In the genomic region with DNA sequence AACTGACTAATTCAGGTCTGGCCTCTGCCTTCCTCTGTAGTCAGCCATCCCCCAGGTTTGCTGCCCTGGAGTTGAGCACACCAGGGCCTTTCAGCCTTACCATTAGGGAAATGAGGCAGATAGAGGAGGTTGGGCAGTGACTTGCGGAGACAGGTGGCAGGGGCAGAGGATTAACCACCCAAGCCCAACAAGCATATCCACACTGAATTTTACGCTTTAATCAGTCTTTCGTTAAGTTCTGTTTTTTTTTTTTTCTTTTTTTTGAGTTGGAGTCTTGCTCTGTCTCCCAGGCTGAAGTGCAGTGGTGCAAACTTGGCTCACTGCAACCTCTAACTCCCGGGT, we compare ENCODE assay signal across 9 cellular contexts.
DNase-seq lines count a peak whose midpoint lies in the region; ATAC-seq and TF ChIP-seq lines count a peak whose summit lies in the region.
"Had no signal": no experiment of that assay in that cellular context is flagged by ENCODE, and none has a peak within 500 bp of the region (broad histone marks: within the 10 kb centered on the region; RNA-seq: fewer than 3 reads in every experiment).

No MANE protein-coding gene starts in this region.

- H3K9me3 ChIP-seq in Loucy (ENCODE audit: insufficient read depth, low read depth, low read length) (no peaks in the 10 kb centered on the region), mammary epithelial cell (replicated peaks; ENCODE audit: insufficient read depth, low read length) (no peaks in the 10 kb centered on the region)

- DNase-seq in mammary epithelial cell = no peak
- no peak for DNase-seq in SHP77 (lab: John Stamatoyannopoulos, UW)
- DNase-seq in DMS 273 (lab: John Stamatoyannopoulos, UW; ENCODE audit: unreplicated experiment) = no peak
- DNase-seq in SW 1271 (lab: John Stamatoyannopoulos, UW) = no peak
- DNase-seq in NCI-H510A treated with DMSO at 0.1 percent for 48 hours (lab: John Stamatoyannopoulos, UW) = no peak

- in situ Hi-C loops in mammary epithelial cell (cut with MboI; ENCODE audit: low sequenced_read_pairs in 2 of 2) = no loop called here

- H3K4me3 ChIP-seq in Loucy (ENCODE audit: low read length, poor library complexity, severe bottlenecking) (no peak overlapping the region), mammary epithelial cell (replicated peaks in 1 of 3; ENCODE audit: insufficient read depth in 1 of 3, low read depth in 2 of 3, low read length in 3 of 3) (no peak overlapping the region)

- dilution Hi-C loops in mammary epithelial cell (cut with HindIII; ENCODE audit: low sequenced_read_pairs) = no loop called here

- H3F3A ChIP-seq in Loucy (ENCODE audit: low read depth) = no peaks in the 10 kb centered on the region

- no TSS peak for BruUV-seq in mammary epithelial cell (replicated peaks; lab: Mats Ljungman, UMichigan)

- H3K27me3 ChIP-seq in Loucy (ENCODE audit: insufficient read depth, low read length, poor library complexity, severe bottlenecking) (no peaks in the 10 kb centered on the region), mammary epithelial cell (ENCODE audit: insufficient read depth, low read length) (no peaks in the 10 kb centered on the region)

- H3K9ac ChIP-seq in Loucy (ENCODE audit: low read depth, low read length, poor library complexity, severe bottlenecking) (peak overlapping the region; percentile 97), mammary epithelial cell (ENCODE audit: insufficient read depth, low read length) (no peak overlapping the region)
- H3K9ac ChIP-seq: parathyroid adenoma had no signal

- intact Hi-C loops in mammary epithelial cell (cut with micrococcal nuclease) = no loop called here

- peaks cover 78% of the 10 kb centered on the region for H3K4me1 ChIP-seq in Loucy (ENCODE audit: insufficient read depth, low read length, poor library complexity, severe bottlenecking)
- H3K4me1 ChIP-seq in mammary epithelial cell (ENCODE audit: insufficient read depth, low read length) = peaks cover 47% of the 10 kb centered on the region
- H3K4me1 ChIP-seq: parathyroid adenoma had no signal

- no peaks in the 10 kb centered on the region for H4K20me1 ChIP-seq in Loucy (ENCODE audit: insufficient read depth, low read length, poor library complexity, severe bottlenecking)
- no peaks in the 10 kb centered on the region for H4K20me1 ChIP-seq in mammary epithelial cell (ENCODE audit: insufficient read depth, low read length)

- 91% methylated on average over 3 of the region's 4 CpGs for WGBS in mammary epithelial cell (ENCODE audit: low coverage, missing lambda C conversion rate)

- no peaks in the 10 kb centered on the region for H3K36me3 ChIP-seq in Loucy (ENCODE audit: insufficient read depth, low read length)
- peaks cover 2% of the 10 kb centered on the region for H3K36me3 ChIP-seq in mammary epithelial cell (ENCODE audit: insufficient read depth, low read length)

- peaks cover 97% of the 10 kb centered on the region for H3K79me2 ChIP-seq in Loucy (ENCODE audit: insufficient read depth, low read length)
- H3K79me2 ChIP-seq in mammary epithelial cell (ENCODE audit: insufficient read depth, low read length) = peaks cover 57% of the 10 kb centered on the region
- H3K79me2 ChIP-seq: parathyroid adenoma had no signal

- peak overlapping the region; percentile 82 for H3K27ac ChIP-seq in mammary epithelial cell (ENCODE audit: insufficient read depth, low read depth, low read length)
- H3K27ac ChIP-seq: parathyroid adenoma had no signal

- H2AFZ ChIP-seq in Loucy (ENCODE audit: low read length) (no peak overlapping the region), mammary epithelial cell (ENCODE audit: low read depth, low read length) (no peak overlapping the region)
- H2AFZ ChIP-seq: parathyroid adenoma had no signal

- no peaks in the 10 kb centered on the region for H3K9me2 ChIP-seq in Loucy (replicated peaks; ENCODE audit: low read depth, low read length)

- no peak for TF ChIP-seq CTCF in Loucy (conservative IDR thresholded peaks at IDR 0.05; ENCODE audit: low read length)
- TF ChIP-seq CTCF in mammary epithelial cell (conservative IDR thresholded peaks at IDR 0.05 in 1 of 2, IDR thresholded peaks at IDR 0.05 in 1 of 2; ENCODE audit: extremely low read depth in 1 of 2, insufficient read depth in 1 of 2, low read depth in 1 of 2, low read length in 2 of 2) = no peak

- CTCF ChIA-PET in mammary epithelial cell (lab: Charles Lee; ENCODE audit: low non-redundant PET) = interaction anchor here (0.5 kb wide), 1 partner anchor 135 kb away, joined by 5 read pairs; no protein-coding TSS in a partner anchor

- H3K4me2 ChIP-seq in Loucy (ENCODE audit: low read depth, low read length, poor library complexity, severe bottlenecking) (peak overlapping the region; percentile 82), mammary epithelial cell (ENCODE audit: insufficient read depth, low read depth, low read length) (no peak overlapping the region)

- peak; percentile 70 for ATAC-seq in GM18502 (IDR thresholded peaks at IDR 0.05; ENCODE audit: poor library complexity, unreplicated experiment)
- ATAC-seq in GM21723 (IDR thresholded peaks at IDR 0.05; ENCODE audit: unreplicated experiment) = peak; percentile 54
